Comparison of ENCODE assay signal across 15 cellular contexts in genomic region chr22:26239561-26239960, GRCh38.
DNase-seq lines count a peak whose midpoint lies in the region; ATAC-seq and TF ChIP-seq lines count a peak whose summit lies in the region.
"Had no signal": no experiment of that assay in that cellular context is flagged by ENCODE, and none has a peak within 500 bp of the region (broad histone marks: within the 10 kb centered on the region; RNA-seq: fewer than 3 reads in every experiment).

No MANE protein-coding gene starts in this region.

- no peak overlapping the region for H3K4me3 ChIP-seq in NB4 (ENCODE audit: low read depth, low read length)
- H3K4me3 ChIP-seq in MG63 = no peak overlapping the region
- H3K4me3 ChIP-seq: BLaER1 treated with 17β-estradiol and CSF1 and Interleukin-3, amounts not matched to agents 10 nM and 100 nM; GM23338 had no signal

- no peak overlapping the region for H3K4me3 Mint-ChIP-seq in activated naive CD8-positive, alpha-beta T cell treated with anti-CD3 and anti-CD28 coated beads, Interleukin-2, amount 50 U/mL, for 24 hours
- no peak overlapping the region for H3K4me3 Mint-ChIP-seq in activated naive CD8-positive, alpha-beta T cell treated with anti-CD3 and anti-CD28 coated beads for 36 hours
- H3K4me3 Mint-ChIP-seq: CD4-positive, CD25-positive, alpha-beta regulatory T cell; GM23338 had no signal

- H3K36me3 Mint-ChIP-seq in activated naive CD8-positive, alpha-beta T cell treated with anti-CD3 and anti-CD28 coated beads, Interleukin-2, amount 50 U/mL, for 24 hours (ENCODE audit: low read depth) = no peaks in the 10 kb centered on the region
- H3K36me3 Mint-ChIP-seq in activated naive CD8-positive, alpha-beta T cell treated with anti-CD3 and anti-CD28 coated beads for 36 hours = no peaks in the 10 kb centered on the region
- H3K36me3 Mint-ChIP-seq: CD4-positive, CD25-positive, alpha-beta regulatory T cell had no signal

- TF ChIP-seq CTCF in NB4 (IDR thresholded peaks at IDR 0.05; ENCODE audit: low read depth, low read length) = no peak

- DNase-seq in activated naive CD8-positive, alpha-beta T cell treated with anti-CD3 and anti-CD28 coated beads, Interleukin-2, amount 50 U/mL, for 24 hours = no peak
- DNase-seq in activated naive CD8-positive, alpha-beta T cell treated with anti-CD3 and anti-CD28 coated beads for 36 hours = no peak
- DNase-seq in NB4 (ENCODE audit: low read depth) (peak; percentile 55), astrocyte of the hippocampus (ENCODE audit: low read depth, low spot score) (peak; percentile 15), left cardiac atrium (no peak), NCI-H1694 (lab: John Stamatoyannopoulos, UW) (no peak), MG63 (no peak)
- DNase-seq: 8988T; CD4-positive, CD25-positive, alpha-beta regulatory T cell; DMS79; EL; H7; IMR-90 had no signal

- no peaks in the 10 kb centered on the region for H3K4me1 Mint-ChIP-seq in activated naive CD8-positive, alpha-beta T cell treated with anti-CD3 and anti-CD28 coated beads, Interleukin-2, amount 50 U/mL, for 24 hours
- H3K4me1 Mint-ChIP-seq in activated naive CD8-positive, alpha-beta T cell treated with anti-CD3 and anti-CD28 coated beads for 36 hours = no peaks in the 10 kb centered on the region
- H3K4me1 Mint-ChIP-seq: CD4-positive, CD25-positive, alpha-beta regulatory T cell; GM23338 had no signal

- TF ChIP-seq POLR2A in NB4 (IDR thresholded peaks at IDR 0.05; ENCODE audit: extremely low read depth, insufficient read length) = no peak

- H3K9me3 Mint-ChIP-seq in activated naive CD8-positive, alpha-beta T cell treated with anti-CD3 and anti-CD28 coated beads, Interleukin-2, amount 50 U/mL, for 24 hours = no peaks in the 10 kb centered on the region
- no peaks in the 10 kb centered on the region for H3K9me3 Mint-ChIP-seq in activated naive CD8-positive, alpha-beta T cell treated with anti-CD3 and anti-CD28 coated beads for 36 hours

- H3K27me3 ChIP-seq in MG63 = peaks cover 12% of the 10 kb centered on the region
- H3K27me3 ChIP-seq: BLaER1 treated with 17β-estradiol and CSF1 and Interleukin-3, amounts not matched to agents 10 nM and 100 nM had no signal

- no peaks in the 10 kb centered on the region for H3K9me3 ChIP-seq in MG63
- H3K9me3 ChIP-seq: BLaER1 treated with 17β-estradiol and CSF1 and Interleukin-3, amounts not matched to agents 10 nM and 100 nM had no signal

- peaks cover 6% of the 10 kb centered on the region for H3K27me3 Mint-ChIP-seq in activated naive CD8-positive, alpha-beta T cell treated with anti-CD3 and anti-CD28 coated beads, Interleukin-2, amount 50 U/mL, for 24 hours
- H3K27me3 Mint-ChIP-seq in activated naive CD8-positive, alpha-beta T cell treated with anti-CD3 and anti-CD28 coated beads for 36 hours = peaks cover 8% of the 10 kb centered on the region

- H3K36me3 ChIP-seq in MG63 = no peaks in the 10 kb centered on the region
- H3K36me3 ChIP-seq: BLaER1 treated with 17β-estradiol and CSF1 and Interleukin-3, amounts not matched to agents 10 nM and 100 nM had no signal

- intact Hi-C loops in left cardiac atrium (cut with DNase I) = loop anchor here in 1 of 2 donors (5.0 kb wide), 1 partner anchor 52 kb away; no protein-coding TSS in a partner anchor

- peak; percentile 46 for ATAC-seq in activated naive CD8-positive, alpha-beta T cell treated with anti-CD3 and anti-CD28 coated beads, Interleukin-2, amount 50 U/mL, for 24 hours
- ATAC-seq in left cardiac atrium = no peak
- ATAC-seq: GM23338 had no signal

- H3K27ac Mint-ChIP-seq in activated naive CD8-positive, alpha-beta T cell treated with anti-CD3 and anti-CD28 coated beads, Interleukin-2, amount 50 U/mL, for 24 hours = no peak overlapping the region
- no peak overlapping the region for H3K27ac Mint-ChIP-seq in activated naive CD8-positive, alpha-beta T cell treated with anti-CD3 and anti-CD28 coated beads for 36 hours
- H3K27ac Mint-ChIP-seq: CD4-positive, CD25-positive, alpha-beta regulatory T cell; GM23338 had no signal

Comparison
In these comparisons a context has a peak if more than half of its experiments do, and no peak if none do; other contexts are left out.
1. DNase-seq: peak in NB4 (single experiment) and astrocyte of the hippocampus (single experiment); none in activated naive CD8-positive, alpha-beta T cell treated with anti-CD3 and anti-CD28 coated beads, Interleukin-2, amount 50 U/mL, for 24 hours (single experiment), activated naive CD8-positive, alpha-beta T cell treated with anti-CD3 and anti-CD28 coated beads for 36 hours (single experiment), left cardiac atrium (single experiment), NCI-H1694 (single experiment) and MG63 (single experiment).